Comparison of ENCODE assay signal across 1 cellular context in genomic region chr21:46403234-46403811, GRCh38.
TF ChIP-seq lines count a peak whose summit lies in the region.

No MANE protein-coding gene starts in this region.

TF ChIP-seq in K562, 482 proteins besides CTCF, POLR2A, EP300 and RAD21:
- TF ChIP-seq RBM22 (IDR thresholded peaks at IDR 0.05; ENCODE audit: low read depth, low read length, poor library complexity, severe bottlenecking), result peak; percentile 42
- peak; percentile 58; the same call in 1 of the 2 replicates for TF ChIP-seq HNRNPL (IDR thresholded peaks at IDR 0.05; ENCODE audit: low read depth, low read length)
- 0 out of 2 replicates have a peak, but pooled peaks have one; percentile 12 for TF ChIP-seq POLR2G (IDR thresholded peaks at IDR 0.05; ENCODE audit: low read depth, low read length)
